Comparison of ENCODE assay signal across 17 cellular contexts in the genomic region with DNA sequence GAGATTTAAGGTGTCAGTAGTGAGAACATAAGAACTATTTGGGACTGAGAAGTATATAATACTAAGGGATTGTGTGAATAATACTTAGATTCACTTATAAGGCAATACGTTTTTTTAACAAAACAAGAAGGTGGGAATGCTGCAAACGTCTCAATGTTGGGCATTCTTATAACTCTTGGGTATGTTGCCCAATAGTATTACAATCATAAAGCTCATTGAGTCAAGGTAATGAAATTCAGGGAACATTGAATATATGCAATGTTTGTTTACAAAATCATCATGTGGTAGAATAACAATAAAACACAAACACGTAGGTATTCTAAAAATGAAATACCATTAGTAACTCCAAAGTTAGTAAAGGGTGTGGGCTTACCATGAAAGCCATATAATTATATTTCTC.
DNase-seq lines count a peak whose midpoint lies in the region; ATAC-seq and TF ChIP-seq lines count a peak whose summit lies in the region.
"Had no signal": no experiment of that assay in that cellular context is flagged by ENCODE, and none has a peak within 500 bp of the region (broad histone marks: within the 10 kb centered on the region; RNA-seq: fewer than 3 reads in every experiment).

No MANE protein-coding gene starts in this region.

- peaks cover 36% of the 10 kb centered on the region for H3K4me1 Mint-ChIP-seq in HFFc6 (ENCODE audit: low read depth)
- H3K4me1 Mint-ChIP-seq: B cell had no signal

- peak overlapping the region; percentile 42 for H3K4me2 ChIP-seq in skeletal muscle satellite cell (ENCODE audit: low read length)
- H3K4me2 ChIP-seq: GM23338 had no signal

- intact Hi-C loops in ascending aorta (cut with DNase I) = no loop called here

- no peak for ATAC-seq in HG03095 (IDR thresholded peaks at IDR 0.05; ENCODE audit: unreplicated experiment)
- ATAC-seq: GM23338, HepG2 had no signal

- TF ChIP-seq CTCF in HFFc6 (IDR thresholded peaks at IDR 0.05) (no peak), ascending aorta (IDR thresholded peaks at IDR 0.05) (no peak), coronary artery (IDR thresholded peaks at IDR 0.05) (no peak)

- H3K4me1 ChIP-seq in skeletal muscle satellite cell (ENCODE audit: control insufficient read depth, insufficient read depth, low read length) (peaks cover 23% of the 10 kb centered on the region), ascending aorta (no peaks in the 10 kb centered on the region)

- H3K9me3 ChIP-seq in skeletal muscle satellite cell (replicated peaks; ENCODE audit: low read length) = no peaks in the 10 kb centered on the region
- H3K9me3 ChIP-seq in ascending aorta = no peaks in the 10 kb centered on the region

- peak; percentile 32 for DNase-seq in EL
- no peak for DNase-seq in HFFc6
- peak; percentile 41 for DNase-seq in astrocyte of the hippocampus (ENCODE audit: low read depth, low spot score)
- no peak for DNase-seq in ascending aorta (ENCODE audit: low spot score in 2 of 2)
- DNase-seq in coronary artery (ENCODE audit: low spot score) = no peak
- DNase-seq: COR-L47; KG1; MV-4-11; NCI-H1694 treated with DMSO at 0.1 percent for 48 hours; NCI-H748 treated with DMSO at 0.1 percent for 48 hours; NK-92 treated with Interleukin-12 subunit alpha and Interleukin-12 subunit beta, amount 100 ng/mL, for 24 hours; Right ventricle myocardium superior had no signal

- no peaks in the 10 kb centered on the region; the same call in none of the 2 replicates for H3K27me3 Mint-ChIP-seq in HFFc6 (ENCODE audit: insufficient read depth)

- H3K36me3 Mint-ChIP-seq in HFFc6 (ENCODE audit: low read depth) = peaks cover 6% of the 10 kb centered on the region; the same call in 1 of the 2 replicates

- H3K9ac ChIP-seq in skeletal muscle satellite cell (ENCODE audit: low read depth, low read length) = peak overlapping the region; percentile 64

- H3K27me3 ChIP-seq in skeletal muscle satellite cell (ENCODE audit: control insufficient read depth, insufficient read depth, low read length) (no peaks in the 10 kb centered on the region), ascending aorta (no peaks in the 10 kb centered on the region)

- no peaks in the 10 kb centered on the region for H3K9me3 Mint-ChIP-seq in HFFc6
- H3K9me3 Mint-ChIP-seq: GM23338 had no signal

- H3K4me3 ChIP-seq in skeletal muscle satellite cell (ENCODE audit: low read length) (peak overlapping the region; percentile 28), ascending aorta (no peak overlapping the region), coronary artery (no peak overlapping the region)
- H3K4me3 ChIP-seq: GM23338 had no signal

- no peak overlapping the region for H3K27ac ChIP-seq in ascending aorta
- no peak overlapping the region for H3K27ac ChIP-seq in coronary artery

- H3K27ac Mint-ChIP-seq in HFFc6 = peak overlapping the region; percentile 83
- H3K27ac Mint-ChIP-seq: B cell had no signal

- no peaks in the 10 kb centered on the region for H3K36me3 ChIP-seq in skeletal muscle satellite cell (ENCODE audit: insufficient read depth, low read length)
- H3K36me3 ChIP-seq in ascending aorta = no peaks in the 10 kb centered on the region

- H3K4me3 Mint-ChIP-seq in HFFc6 = no peak overlapping the region; the same call in 1 of the 2 replicates
- H3K4me3 Mint-ChIP-seq: B cell, GM23338 had no signal

Comparison
In these comparisons a context has a peak if more than half of its experiments do, and no peak if none do; other contexts are left out.
1. DNase-seq: peak in EL (single experiment) and astrocyte of the hippocampus (single experiment); none in HFFc6 (single experiment), ascending aorta (0 of 2) and coronary artery (single experiment).